18 cellular contexts compared by ENCODE assay signal in the genomic region with DNA sequence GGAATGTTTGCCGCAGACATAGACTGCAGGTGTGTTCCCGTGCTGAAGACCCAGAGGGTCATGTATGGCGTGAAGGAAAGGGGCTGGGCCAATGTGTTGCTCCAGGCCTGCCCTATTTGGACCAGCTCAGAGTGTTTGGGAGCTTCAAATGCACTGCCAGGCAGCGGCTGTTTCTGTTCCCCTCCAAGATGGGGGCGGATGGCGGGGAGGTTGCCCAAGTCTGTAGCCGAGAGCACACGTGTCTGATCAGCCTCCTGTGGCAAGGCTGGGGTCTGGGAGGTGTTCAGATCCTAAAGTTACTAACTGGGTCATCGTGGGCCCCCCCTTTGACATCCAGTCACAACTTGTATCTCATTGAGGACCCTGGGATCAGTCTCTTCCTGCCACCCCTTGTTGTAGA. TPM values are rescaled to one million over a fixed set of nuclear protein-coding genes. Genes with fewer than 3 reads are reported as not detected.
"Had no signal": no experiment of that assay in that cellular context is flagged by ENCODE, and none has a peak within 500 bp of the region (broad histone marks: within the 10 kb centered on the region; RNA-seq: fewer than 3 reads in every experiment).

No MANE protein-coding gene starts in this region.

- H3K9me3 ChIP-seq: sigmoid colon, thoracic aorta, transverse colon had no signal

- H3K36me3 ChIP-seq: heart left ventricle, right atrium auricular region, sigmoid colon, stomach, thoracic aorta, transverse colon had no signal

- H3K4me1 ChIP-seq: heart left ventricle, right atrium auricular region, sigmoid colon, transverse colon had no signal

- H3K27ac ChIP-seq: coronary artery, heart left ventricle, right atrium auricular region, sigmoid colon, skin epidermis, stomach, thoracic aorta, transverse colon had no signal

- ATAC-seq: heart left ventricle; left lobe of liver; naive thymus-derived CD4-positive, alpha-beta T cell had no signal

- DNase-seq: effector CD4-positive, alpha-beta T cell; hypothalamus; mammary epithelial cell; naive thymus-derived CD4-positive, alpha-beta T cell; nephron progenitor cell; sigmoid colon; stimulated activated naive CD4-positive, alpha-beta T cell; stomach; substantia nigra; transverse colon had no signal

- H3K27ac Mint-ChIP-seq: nephron progenitor cell had no signal

- H3K4me3 ChIP-seq: coronary artery, heart left ventricle, right atrium auricular region, sigmoid colon, skin epidermis, stomach, thoracic aorta, transverse colon had no signal

RNA-seq across cellular contexts. Expression of gene CACNA1I, which starts 45.5 kb away (rescaled TPM):
- total RNA-seq: dermis microvascular lymphatic vessel endothelial cell, glomerular endothelial cell had no signal
